ENCODE assay signal across 14 cellular contexts in the genomic region with DNA sequence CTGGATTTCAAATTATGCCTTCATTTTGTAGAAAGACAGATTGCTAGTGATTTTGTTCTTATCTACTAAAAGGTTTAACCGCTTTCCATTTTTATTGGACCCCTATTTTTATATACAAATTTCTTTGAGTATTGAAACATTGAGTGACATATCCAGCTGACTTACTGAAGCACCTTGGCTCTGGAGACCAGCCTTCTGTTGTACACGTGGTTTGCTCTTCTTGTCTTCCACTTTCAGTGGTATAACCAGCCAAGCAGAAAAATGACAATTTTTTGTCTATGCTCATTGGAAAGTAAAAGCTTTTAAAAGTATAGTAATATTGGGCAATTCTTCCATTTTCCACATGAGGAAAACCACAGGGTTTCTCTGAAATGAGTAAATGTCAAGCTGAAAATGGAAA.
DNase-seq lines count a peak whose midpoint lies in the region; ATAC-seq lines count a peak whose summit lies in the region.
"Had no signal": no experiment of that assay in that cellular context is flagged by ENCODE, and none has a peak within 500 bp of the region (broad histone marks: within the 10 kb centered on the region; RNA-seq: fewer than 3 reads in every experiment).

No MANE protein-coding gene starts in this region.

- DNase-seq in activated T-cell treated with anti-CD3 and anti-CD28 coated beads, Interleukin-2, amount 50 U/mL, for 1 hour, result no peak
- DNase-seq in DMS 273 (lab: John Stamatoyannopoulos, UW; ENCODE audit: unreplicated experiment) (no peak), KG1 (lab: John Stamatoyannopoulos, UW) (no peak), kidney tubule cell (ENCODE audit: low spot score) (no peak)
- DNase-seq: amniotic stem cell; kidney; naive thymus-derived CD4-positive, alpha-beta T cell; NCI-H2029; upper lobe of left lung had no signal

- peak; percentile 87 for ATAC-seq in GM18499 (IDR thresholded peaks at IDR 0.05; ENCODE audit: insufficient read depth, unreplicated experiment)
- peak; percentile 89 for ATAC-seq in GM19463 (IDR thresholded peaks at IDR 0.05; ENCODE audit: unreplicated experiment)
- peak; percentile 85 for ATAC-seq in HG02840 (IDR thresholded peaks at IDR 0.05; ENCODE audit: low FRiP score, unreplicated experiment)
- peak; percentile 99 for ATAC-seq in HG03442 (IDR thresholded peaks at IDR 0.05; ENCODE audit: unreplicated experiment)
- ATAC-seq: K562; naive thymus-derived CD4-positive, alpha-beta T cell had no signal
